16 cellular contexts compared by ENCODE assay signal in the genomic region with DNA sequence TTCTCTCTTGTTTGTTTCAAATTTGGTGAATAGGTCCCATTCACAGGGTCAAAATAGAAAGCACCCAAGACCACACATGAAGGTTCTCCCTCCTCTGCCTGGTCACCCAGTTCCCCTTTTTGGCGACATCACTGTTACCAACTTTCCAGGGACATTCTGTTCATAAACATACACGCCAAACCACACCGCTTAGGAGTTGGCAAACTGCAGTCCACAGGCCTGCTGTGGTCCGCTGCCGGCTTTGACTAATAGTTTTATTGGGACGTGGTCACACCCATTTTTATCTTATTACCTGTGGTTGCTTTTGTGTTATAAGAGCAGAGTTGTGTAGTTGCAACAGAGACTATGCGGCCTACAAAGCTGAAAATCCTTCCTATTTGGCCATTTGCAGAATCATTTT. TPM values are rescaled to one million over a fixed set of nuclear protein-coding genes. Genes with fewer than 3 reads are reported as not detected.
A peak's percentile ranks its signal among the peaks of the same experiment; 100 is the strongest.
DNase-seq lines count a peak whose midpoint lies in the region; ATAC-seq lines count a peak whose summit lies in the region.
"Had no signal": no experiment of that assay in that cellular context is flagged by ENCODE, and none has a peak within 500 bp of the region (broad histone marks: within the 10 kb centered on the region; RNA-seq: fewer than 3 reads in every experiment).

No MANE protein-coding gene starts in this region.

- no peak for DNase-seq in Right ventricle myocardium superior
- DNase-seq in left cardiac atrium, result no peak
- DNase-seq in central memory CD8-positive, alpha-beta T cell (ENCODE audit: low spot score in 2 of 2), result no peak
- no peak for DNase-seq in naive B cell
- no peak for DNase-seq in NCI-H2196 treated with DMSO at 0.1 percent for 48 hours (lab: John Stamatoyannopoulos, UW; ENCODE audit: unreplicated experiment)
- no peak for DNase-seq in ureter (ENCODE audit: low spot score)
- DNase-seq: activated effector memory CD4-positive, alpha-beta T cell treated with anti-CD3 and anti-CD28 coated beads, Interleukin-2, amount 50 U/mL, for 16 hours; CD4-positive, alpha-beta memory T cell; NCI-H1436; NCI-H446 treated with DMSO at 0.1 percent for 48 hours; posterior cingulate gyrus; tibial artery had no signal

- no peaks in the 10 kb centered on the region for H3K4me1 Mint-ChIP-seq in central memory CD8-positive, alpha-beta T cell
- peaks cover 5 to 15% (median 14%) of the 10 kb centered on the region in 3 donors for H3K4me1 Mint-ChIP-seq in naive B cell
- H3K4me1 Mint-ChIP-seq: CD4-positive, alpha-beta memory T cell had no signal

- H3K4me3 Mint-ChIP-seq in central memory CD8-positive, alpha-beta T cell, result no peak overlapping the region
- H3K4me3 Mint-ChIP-seq in naive B cell, result no peak overlapping the region
- H3K4me3 Mint-ChIP-seq: CD4-positive, alpha-beta memory T cell had no signal

- H3K27ac Mint-ChIP-seq in central memory CD8-positive, alpha-beta T cell (ENCODE audit: low read depth), result peak overlapping the region; percentile 52
- peak overlapping the region in 4 of 6 donors; percentile 37 to 61 (median 55) for H3K27ac Mint-ChIP-seq in naive B cell

- peaks cover 6% of the 10 kb centered on the region for H3K36me3 Mint-ChIP-seq in central memory CD8-positive, alpha-beta T cell (ENCODE audit: insufficient read depth)
- no peaks in the 10 kb centered on the region for H3K36me3 Mint-ChIP-seq in naive B cell
- H3K36me3 Mint-ChIP-seq: CD4-positive, alpha-beta memory T cell had no signal

- intact Hi-C loops in Right ventricle myocardium superior (cut with DNase I), result no loop called here
- intact Hi-C loops in left cardiac atrium (cut with DNase I), result no loop called here

- no peaks in the 10 kb centered on the region for H3K27me3 Mint-ChIP-seq in central memory CD8-positive, alpha-beta T cell
- no peaks in the 10 kb centered on the region for H3K27me3 Mint-ChIP-seq in naive B cell
- H3K27me3 Mint-ChIP-seq: CD4-positive, alpha-beta memory T cell had no signal

- ATAC-seq in Right ventricle myocardium superior (ENCODE audit: poor library complexity) (peak; percentile 25), left cardiac atrium (no peak), naive B cell (ENCODE audit: low read depth in 2 of 2) (no peak), HG02981 (IDR thresholded peaks at IDR 0.05; ENCODE audit: unreplicated experiment) (no peak), GM21367 (IDR thresholded peaks at IDR 0.05; ENCODE audit: unreplicated experiment) (no peak)
- ATAC-seq in central memory CD8-positive, alpha-beta T cell (replicated peaks; ENCODE audit: extremely low read depth, poor library complexity, severe bottlenecking), result no peak
- ATAC-seq: A549, gastroesophageal sphincter had no signal

- H3K9me3 Mint-ChIP-seq in central memory CD8-positive, alpha-beta T cell, result no peaks in the 10 kb centered on the region
- H3K9me3 Mint-ChIP-seq in naive B cell, result no peaks in the 10 kb centered on the region
- H3K9me3 Mint-ChIP-seq: CD4-positive, alpha-beta memory T cell had no signal

RNA-seq across cellular contexts. Expression of a gene that starts 24.2 kb away (rescaled TPM):
- 1.3 TPM for total RNA-seq in Right ventricle myocardium superior
- total RNA-seq in left cardiac atrium, result 1 to 10 TPM; 1.2 to 3.6 TPM
- polyA plus RNA-seq in naive B cell (ENCODE audit: low read depth in 6 of 6), result under 1 TPM in 4 of 6 donors, not detected in 2; 0.07 to 0.17 (median 0.14) TPM
- total RNA-seq in ureter, result 1.9 TPM

RNA-seq across cellular contexts. Expression of a gene that starts 30.8 kb away (rescaled TPM):
- total RNA-seq in Right ventricle myocardium superior (not detected), left cardiac atrium (under 1 TPM in 1 of 2 donors, not detected in 1; 0.18 TPM), ureter (1.1 TPM)
- polyA plus RNA-seq in naive B cell (ENCODE audit: low read depth in 6 of 6), result 1 to 10 TPM; 1.9 to 3.7 (median 2.5) TPM
- polyA plus RNA-seq: A549 had no signal

RNA-seq across cellular contexts. Expression of a gene that starts 35.4 kb away (rescaled TPM):
- 34.6 TPM for total RNA-seq in Right ventricle myocardium superior
- total RNA-seq in left cardiac atrium, result 10 to 100 TPM; 22.2 to 27.8 TPM
- polyA plus RNA-seq in naive B cell (ENCODE audit: low read depth in 6 of 6), result 10 to 100 TPM; 17.9 to 94.1 (median 50.8) TPM
- total RNA-seq in ureter, result 58.3 TPM
